In the genomic region with DNA sequence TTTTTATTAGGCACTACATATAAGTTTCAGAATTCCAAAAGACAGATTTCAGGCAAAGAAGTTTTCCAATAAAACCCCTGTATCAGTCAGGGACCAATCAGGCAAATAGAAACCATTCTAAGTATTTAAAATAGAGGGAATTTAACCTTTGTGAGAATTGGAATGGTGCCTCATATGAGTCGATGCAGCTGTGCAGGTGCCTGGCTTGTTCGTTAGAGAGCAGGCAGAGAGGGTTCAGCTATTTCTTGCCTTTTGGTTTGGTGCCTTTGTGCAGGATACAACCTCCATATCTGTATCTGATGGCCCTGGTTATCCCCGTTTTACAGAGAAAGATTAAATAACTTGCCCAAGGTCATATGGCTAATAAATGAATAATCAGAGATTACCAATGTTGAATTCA, we compare ENCODE assay signal across 41 cellular contexts. TPM values are rescaled to one million over a fixed set of nuclear protein-coding genes. Genes with fewer than 3 reads are reported as not detected.
"Had no signal": no experiment of that assay in that cellular context is flagged by ENCODE, and none has a peak within 500 bp of the region (broad histone marks: within the 10 kb centered on the region; RNA-seq: fewer than 3 reads in every experiment).

No MANE protein-coding gene starts in this region.

- H3K4me1 Mint-ChIP-seq: activated naive CD4-positive, alpha-beta T cell treated with anti-CD3 and anti-CD28 coated beads, Interleukin-2, amount 10 ng/mL, durations not matched to agents 7 days and 5 days; activated naive CD4-positive, alpha-beta T cell treated with anti-CD3 and anti-CD28 coated beads, Interleukin-2, amount 50 U/mL, for 24 hours; activated naive CD8-positive, alpha-beta T cell treated with anti-CD3 and anti-CD28 coated beads for 36 hours; activated naive CD8-positive, alpha-beta T cell treated with anti-CD3 and anti-CD28 coated beads, Interleukin-2, amount 10 ng/mL, durations not matched to agents 7 days and 5 days; activated naive CD8-positive, alpha-beta T cell treated with anti-CD3 and anti-CD28 coated beads, Interleukin-2, amount 50 U/mL, for 24 hours; activated T-helper 17 cell treated with anti-CD3 and anti-CD28 coated beads, Interleukin-2, amount 50 U/mL, for 72 hours; brain; central memory CD8-positive, alpha-beta T cell had no signal

- H3K9me3 ChIP-seq: ascending aorta, breast epithelium had no signal

- H3K36me3 Mint-ChIP-seq: activated naive CD4-positive, alpha-beta T cell treated with anti-CD3 and anti-CD28 coated beads, Interleukin-2, amount 10 ng/mL, durations not matched to agents 7 days and 5 days; activated naive CD4-positive, alpha-beta T cell treated with anti-CD3 and anti-CD28 coated beads, Interleukin-2, amount 50 U/mL, for 24 hours; activated naive CD4-positive, alpha-beta T cell treated with anti-CD3 and anti-CD28 coated beads, Interleukin-2, amount 50 U/mL, for 72 hours; activated naive CD8-positive, alpha-beta T cell; activated naive CD8-positive, alpha-beta T cell treated with anti-CD3 and anti-CD28 coated beads for 36 hours; brain had no signal

- H3K4me3 Mint-ChIP-seq: activated naive CD4-positive, alpha-beta T cell treated with anti-CD3 and anti-CD28 coated beads for 36 hours; activated naive CD4-positive, alpha-beta T cell treated with anti-CD3 and anti-CD28 coated beads, Interleukin-2, amount 10 ng/mL, durations not matched to agents 7 days and 5 days; activated naive CD4-positive, alpha-beta T cell treated with anti-CD3 and anti-CD28 coated beads, Interleukin-2, amount 50 U/mL, for 24 hours; activated naive CD8-positive, alpha-beta T cell; activated naive CD8-positive, alpha-beta T cell treated with anti-CD3 and anti-CD28 coated beads for 36 hours; activated naive CD8-positive, alpha-beta T cell treated with anti-CD3 and anti-CD28 coated beads, Interleukin-2, amount 10 ng/mL, durations not matched to agents 7 days and 5 days; activated naive CD8-positive, alpha-beta T cell treated with anti-CD3 and anti-CD28 coated beads, Interleukin-2, amount 50 U/mL, for 24 hours; activated T-cell treated with anti-CD3 and anti-CD28 coated beads, Interleukin-2, amount 50 U/mL, for 24 hours; activated T-cell treated with anti-CD3 and anti-CD28 coated beads, Interleukin-2, amount 50 U/mL, for 4 hours; activated T-cell treated with anti-CD3 and anti-CD28 coated beads, Interleukin-2, amount 50 U/mL, for 72 hours; activated T-helper 1 cell treated with anti-CD3 and anti-CD28 coated beads, Interleukin-12 subunit alpha, Interleukin-12 subunit beta, Interleukin-2, Interleukin-4 antibody, amounts not matched to agents 30 ng/mL and 10 ng/mL and 1 ng/mL, durations not matched to agents 14 hours and 24 hours and 36 hours; activated T-helper 17 cell treated with anti-CD3 and anti-CD28 coated beads, Interleukin-2, amount 50 U/mL, for 72 hours; brain; central memory CD8-positive, alpha-beta T cell had no signal

- H3K27ac ChIP-seq: adrenal gland, ascending aorta, brain microvascular endothelial cell, breast epithelium, cardiac muscle cell had no signal

- FAIRE-seq: astrocyte, bronchial epithelial cell had no signal

- DNase-seq: activated effector memory CD4-positive, alpha-beta T cell treated with anti-CD3 and anti-CD28 coated beads, Interleukin-2, amount 50 U/mL, for 16 hours; activated effector memory CD4-positive, alpha-beta T cell treated with Interleukin-2 at 50 U/mL for 16 hours; activated gamma-delta T cell; activated gamma-delta T cell treated with Interleukin-2 at 50 U/mL for 16 hours; activated naive CD4-positive, alpha-beta T cell; activated naive CD4-positive, alpha-beta T cell treated with anti-CD3 and anti-CD28 coated beads for 36 hours; activated naive CD4-positive, alpha-beta T cell treated with anti-CD3 and anti-CD28 coated beads, Interleukin-2, amount 10 ng/mL, durations not matched to agents 7 days and 5 days; activated naive CD4-positive, alpha-beta T cell treated with anti-CD3 and anti-CD28 coated beads, Interleukin-2, amount 50 U/mL, for 16 hours; activated naive CD4-positive, alpha-beta T cell treated with Interleukin-2 at 50 U/mL for 16 hours; activated naive CD8-positive, alpha-beta T cell treated with anti-CD3 and anti-CD28 coated beads for 36 hours; activated naive CD8-positive, alpha-beta T cell treated with anti-CD3 and anti-CD28 coated beads, Interleukin-2, amount 10 ng/mL, durations not matched to agents 7 days and 5 days; activated naive CD8-positive, alpha-beta T cell treated with anti-CD3 and anti-CD28 coated beads, Interleukin-2, amount 50 U/mL, for 24 hours; activated T-cell treated with anti-CD3 and anti-CD28 coated beads, Interleukin-2, amount 50 U/mL, for 1 hour; activated T-cell treated with anti-CD3 and anti-CD28 coated beads, Interleukin-2, amount 50 U/mL, for 24 hours; activated T-cell treated with anti-CD3 and anti-CD28 coated beads, Interleukin-2, amount 50 U/mL, for 4 hours; activated T-cell treated with anti-CD3 and anti-CD28 coated beads, Interleukin-2, amount 50 U/mL, for 48 hours; activated T-cell treated with anti-CD3 and anti-CD28 coated beads, Interleukin-2, amount 50 U/mL, for 72 hours; adrenal gland; amniotic stem cell; amygdala; anterior cingulate cortex; aorta; brain microvascular endothelial cell; caudate nucleus; central memory CD4-positive, alpha-beta T cell; cerebellar nuclear complex had no signal

- H3K27me3 ChIP-seq: adrenal gland, ascending aorta, brain microvascular endothelial cell, breast epithelium, cardiac muscle cell had no signal

- H3K27ac Mint-ChIP-seq: activated naive CD4-positive, alpha-beta T cell treated with anti-CD3 and anti-CD28 coated beads for 36 hours; activated naive CD4-positive, alpha-beta T cell treated with anti-CD3 and anti-CD28 coated beads, Interleukin-2, amount 10 ng/mL, durations not matched to agents 7 days and 5 days; activated naive CD4-positive, alpha-beta T cell treated with anti-CD3 and anti-CD28 coated beads, Interleukin-2, amount 50 U/mL, for 24 hours; activated naive CD4-positive, alpha-beta T cell treated with anti-CD3 and anti-CD28 coated beads, Interleukin-2, amount 50 U/mL, for 72 hours; activated naive CD8-positive, alpha-beta T cell; activated naive CD8-positive, alpha-beta T cell treated with anti-CD3 and anti-CD28 coated beads for 36 hours; activated naive CD8-positive, alpha-beta T cell treated with anti-CD3 and anti-CD28 coated beads, Interleukin-2, amount 10 ng/mL, durations not matched to agents 7 days and 5 days; activated naive CD8-positive, alpha-beta T cell treated with anti-CD3 and anti-CD28 coated beads, Interleukin-2, amount 50 U/mL, for 24 hours; activated T-cell treated with anti-CD3 and anti-CD28 coated beads, Interleukin-2, amount 50 U/mL, for 24 hours; activated T-cell treated with anti-CD3 and anti-CD28 coated beads, Interleukin-2, amount 50 U/mL, for 72 hours; activated T-helper 1 cell treated with anti-CD3 and anti-CD28 coated beads, Interleukin-12 subunit alpha, Interleukin-12 subunit beta, Interleukin-2, Interleukin-4 antibody, amounts not matched to agents 30 ng/mL and 10 ng/mL and 1 ng/mL, durations not matched to agents 14 hours and 24 hours and 36 hours; activated T-helper 17 cell treated with anti-CD3 and anti-CD28 coated beads, Interleukin-2, amount 50 U/mL, for 72 hours; activated T-helper 2 cell treated with anti-CD3 and anti-CD28 coated beads, Interferon-gamma antibody, Interleukin-2, Interleukin-4, amounts not matched to agents 10 μg/mL and 5 μg/mL and 100 μg/mL, durations not matched to agents 14 hours and 24 hours and 36 hours; brain had no signal

- H3K4me3 ChIP-seq: adrenal gland, ascending aorta, breast epithelium, cardiac muscle cell had no signal

- H3K27me3 Mint-ChIP-seq: activated naive CD4-positive, alpha-beta T cell treated with anti-CD3 and anti-CD28 coated beads, Interleukin-2, amount 50 U/mL, for 24 hours; activated naive CD8-positive, alpha-beta T cell; activated naive CD8-positive, alpha-beta T cell treated with anti-CD3 and anti-CD28 coated beads for 36 hours; activated T-cell treated with anti-CD3 and anti-CD28 coated beads, Interleukin-2, amount 50 U/mL, for 24 hours; activated T-helper 17 cell treated with anti-CD3 and anti-CD28 coated beads, Interleukin-2, amount 50 U/mL, for 72 hours; central memory CD8-positive, alpha-beta T cell had no signal

- H3K36me3 ChIP-seq: adrenal gland, ascending aorta, brain microvascular endothelial cell, breast epithelium, cardiac muscle cell had no signal

- ATAC-seq: activated naive CD4-positive, alpha-beta T cell treated with anti-CD3 and anti-CD28 coated beads, Interleukin-2, amount 50 U/mL, for 72 hours; activated naive CD8-positive, alpha-beta T cell treated with anti-CD3 and anti-CD28 coated beads, Interleukin-2, amount 50 U/mL, for 24 hours; activated T-cell treated with anti-CD3 and anti-CD28 coated beads, Interleukin-2, amount 50 U/mL, for 4 hours; activated T-cell treated with anti-CD3 and anti-CD28 coated beads, Interleukin-2, amount 50 U/mL, for 72 hours; activated T-helper 17 cell treated with anti-CD3 and anti-CD28 coated beads, Interleukin-2, amount 50 U/mL, for 72 hours had no signal

- H3K4me1 ChIP-seq: adrenal gland, ascending aorta, breast epithelium had no signal

RNA-seq across cellular contexts. Expression of gene DDX4, which starts 6.0 kb away (rescaled TPM):
- total RNA-seq: activated naive CD4-positive, alpha-beta T cell treated with anti-CD3 and anti-CD28 coated beads, Interleukin-2, amount 50 U/mL, for 72 hours; activated naive CD8-positive, alpha-beta T cell treated with anti-CD3 and anti-CD28 coated beads for 36 hours; activated T-helper 1 cell treated with anti-CD3 and anti-CD28 coated beads, Interleukin-12 subunit alpha, Interleukin-12 subunit beta, Interleukin-2, Interleukin-4 antibody, amounts not matched to agents 30 ng/mL and 10 ng/mL and 1 ng/mL, durations not matched to agents 14 hours and 24 hours and 36 hours; adrenal gland; aorta; ascending aorta; astrocyte; breast epithelium; cardiac muscle cell; cardiac septum; chondrocyte had no signal
- polyA plus RNA-seq: adrenal gland, aorta, cardiac muscle cell had no signal
